Comparison of ENCODE assay signal across 11 cellular contexts in the genomic region with DNA sequence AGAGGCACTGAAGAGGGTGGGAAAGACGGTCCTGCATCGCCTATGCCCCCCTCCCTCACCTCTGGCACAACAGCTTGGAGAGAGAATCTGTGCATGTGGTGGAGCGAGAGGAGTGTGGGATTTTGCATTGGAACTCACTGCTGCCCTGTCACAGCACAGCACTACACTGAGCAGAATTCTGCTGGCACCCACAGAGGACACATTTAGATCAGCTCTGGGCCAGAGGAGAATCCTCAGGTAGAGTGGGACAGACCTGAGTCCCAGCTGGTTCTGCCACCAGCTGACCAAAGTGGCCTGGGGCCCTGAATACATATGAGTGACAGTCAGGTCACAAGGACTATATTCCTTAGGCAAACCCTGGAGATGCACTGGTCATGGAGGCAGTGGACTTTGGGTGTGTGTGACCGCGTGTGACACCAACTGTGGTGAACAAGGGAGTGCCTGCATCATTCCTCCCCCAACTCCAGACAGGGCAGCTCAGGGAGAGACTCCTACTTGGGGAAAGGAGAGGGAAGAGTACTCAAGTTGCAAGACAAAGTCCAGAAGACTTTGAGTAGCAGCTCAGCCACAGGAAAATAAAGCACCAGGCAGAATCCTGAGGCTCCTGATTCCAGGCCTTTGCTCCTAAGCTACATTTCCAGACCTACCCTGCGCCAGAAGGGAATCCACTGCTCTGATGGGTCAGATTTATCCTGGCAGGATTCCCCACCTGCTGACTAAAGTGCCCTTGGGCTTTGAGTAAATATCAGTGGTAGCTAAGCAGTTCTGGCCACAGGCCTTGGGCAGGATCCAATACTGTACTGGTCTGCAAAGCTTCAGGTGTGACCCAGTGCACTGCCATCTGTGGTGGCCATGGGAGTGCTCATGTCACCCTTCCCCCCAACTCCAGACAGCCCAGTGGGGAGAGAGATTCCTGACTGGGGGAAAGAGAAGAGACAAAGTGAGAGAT. TPM values are rescaled to one million over a fixed set of nuclear protein-coding genes. Genes with fewer than 3 reads are reported as not detected.
DNase-seq lines count a peak whose midpoint lies in the region; ATAC-seq and TF ChIP-seq lines count a peak whose summit lies in the region.
"Had no signal": no experiment of that assay in that cellular context is flagged by ENCODE, and none has a peak within 500 bp of the region (broad histone marks: within the 10 kb centered on the region; RNA-seq: fewer than 3 reads in every experiment).

No MANE protein-coding gene starts in this region.

- no peak for TF ChIP-seq CTCF in AG10803 (conservative IDR thresholded peaks at IDR 0.05; ENCODE audit: low read length)
- no peak for TF ChIP-seq CTCF in RWPE2 (IDR thresholded peaks at IDR 0.05; ENCODE audit: poor library complexity, severe bottlenecking)
- no peak for TF ChIP-seq CTCF in vagina (IDR thresholded peaks at IDR 0.05)

- peak; percentile 79 for ATAC-seq in RWPE2 (ENCODE audit: low read depth)
- ATAC-seq in left lobe of liver = peak; percentile 91
- no peak for ATAC-seq in HG02852 (IDR thresholded peaks at IDR 0.05; ENCODE audit: unreplicated experiment)
- ATAC-seq: T-cell had no signal

- no peaks in the 10 kb centered on the region for H3K9me3 ChIP-seq in RWPE2 (ENCODE audit: severe bottlenecking)
- no peaks in the 10 kb centered on the region for H3K9me3 ChIP-seq in vagina

- H3K4me3 ChIP-seq in AG10803 (ENCODE audit: low read length) = no peak overlapping the region
- H3K4me3 ChIP-seq in RWPE2 (ENCODE audit: severe bottlenecking) = no peak overlapping the region
- H3K4me3 ChIP-seq in vagina = no peak overlapping the region
- H3K4me3 ChIP-seq: cardiac muscle cell had no signal

- DNase-seq in AG10803 (ENCODE audit: low read depth) (peak; percentile 13), RWPE2 (ENCODE audit: low spot score) (no peak), left lobe of liver (ENCODE audit: low spot score) (peak; percentile 95), vagina (ENCODE audit: extremely low spot score in 2 of 2) (no peak), NOMO-1 treated with DMSO at 0.1 percent for 48 hours (lab: John Stamatoyannopoulos, UW; ENCODE audit: unreplicated experiment) (no peak)
- DNase-seq: foreskin melanocyte; NCI-H446; stimulated activated CD4-positive, alpha-beta T cell treated with anti-CD3 and anti-CD28 coated beads, Interleukin-4, amount 100 ng/mL, for 1 hour; T-cell had no signal

- no peak for TF ChIP-seq POLR2A in vagina (IDR thresholded peaks at IDR 0.05)

- no peaks in the 10 kb centered on the region for H3K4me1 ChIP-seq in RWPE2 (ENCODE audit: insufficient read depth, poor library complexity, severe bottlenecking)
- H3K4me1 ChIP-seq in vagina = no peaks in the 10 kb centered on the region

- H3K27ac ChIP-seq in RWPE2 (ENCODE audit: poor library complexity, severe bottlenecking) (no peak overlapping the region), vagina (no peak overlapping the region)
- H3K27ac ChIP-seq: cardiac muscle cell had no signal

- H3K36me3 ChIP-seq in RWPE2 (ENCODE audit: low read depth) (no peaks in the 10 kb centered on the region), vagina (no peaks in the 10 kb centered on the region)
- H3K36me3 ChIP-seq: cardiac muscle cell had no signal

- intact Hi-C loops in vagina (cut with DNase I) = no loop called here

- no peaks in the 10 kb centered on the region for H3K27me3 ChIP-seq in RWPE2 (ENCODE audit: insufficient read depth, poor library complexity, severe bottlenecking)
- H3K27me3 ChIP-seq in vagina = no peaks in the 10 kb centered on the region
- H3K27me3 ChIP-seq: cardiac muscle cell had no signal

RNA-seq across cellular contexts. Expression of a gene that starts 10.6 kb away (rescaled TPM):
- total RNA-seq in left lobe of liver = 31.9 TPM
- total RNA-seq in vagina = 5.2 TPM

RNA-seq across cellular contexts. Expression of a gene that starts 32.4 kb away (rescaled TPM):
- total RNA-seq in left lobe of liver = 3.2 TPM
- not detected for total RNA-seq in vagina

RNA-seq across cellular contexts. Expression of a gene that starts 35.6 kb away (rescaled TPM):
- total RNA-seq in left lobe of liver (5.0 TPM), vagina (16.7 TPM)

RNA-seq across cellular contexts. Expression of a gene that starts 42.7 kb away (rescaled TPM):
- total RNA-seq in left lobe of liver (141 TPM), vagina (48.1 TPM)

Comparison
In these comparisons a context has a peak if more than half of its experiments do, and no peak if none do; other contexts are left out.
1. DNase-seq: peak in AG10803 (single experiment) and left lobe of liver (single experiment); none in RWPE2 (single experiment), vagina (0 of 2) and NOMO-1 treated with DMSO at 0.1 percent for 48 hours (single experiment).